ENCODE assay signal across 31 cellular contexts in genomic region chr4:1086011-1086410, GRCh38. TPM values are rescaled to one million over a fixed set of nuclear protein-coding genes. Genes with fewer than 3 reads are reported as not detected.
"Had no signal": no experiment of that assay in that cellular context is flagged by ENCODE, and none has a peak within 500 bp of the region (broad histone marks: within the 10 kb centered on the region; RNA-seq: fewer than 3 reads in every experiment).

No MANE protein-coding gene starts in this region.

- H3K4me3 Mint-ChIP-seq: activated CD8-positive, alpha-beta T cell treated with anti-CD3 and anti-CD28 coated beads for 36 hours; activated naive CD4-positive, alpha-beta T cell treated with anti-CD3 and anti-CD28 coated beads for 36 hours; activated T-cell treated with anti-CD3 and anti-CD28 coated beads, Interleukin-2, amount 50 U/mL, for 4 hours; activated T-helper 1 cell treated with anti-CD3 and anti-CD28 coated beads, Interleukin-12 subunit alpha, Interleukin-12 subunit beta, Interleukin-2, Interleukin-4 antibody, amounts not matched to agents 30 ng/mL and 10 ng/mL and 1 ng/mL, durations not matched to agents 14 hours and 24 hours and 36 hours; brain had no signal

- H3K36me3 ChIP-seq: adrenal gland, WERI-Rb-1 had no signal

- H3K27ac ChIP-seq: adrenal gland, PC-9, RWPE1, WERI-Rb-1 had no signal

- H3K9me3 ChIP-seq: adrenal gland had no signal

- H3K4me3 ChIP-seq: adrenal gland, PC-9 had no signal

- H3K36me3 Mint-ChIP-seq: brain had no signal

- H3K4me2 ChIP-seq: PC-9 had no signal

- H2AFZ ChIP-seq: PC-9 had no signal

- H3K27ac Mint-ChIP-seq: activated CD8-positive, alpha-beta T cell treated with anti-CD3 and anti-CD28 coated beads for 36 hours; activated naive CD4-positive, alpha-beta T cell treated with anti-CD3 and anti-CD28 coated beads for 36 hours; activated T-helper 1 cell treated with anti-CD3 and anti-CD28 coated beads, Interleukin-12 subunit alpha, Interleukin-12 subunit beta, Interleukin-2, Interleukin-4 antibody, amounts not matched to agents 30 ng/mL and 10 ng/mL and 1 ng/mL, durations not matched to agents 14 hours and 24 hours and 36 hours; brain had no signal

- ATAC-seq: activated CD8-positive, alpha-beta T cell treated with anti-CD3 and anti-CD28 coated beads for 36 hours; activated naive CD4-positive, alpha-beta T cell treated with anti-CD3 and anti-CD28 coated beads, Interleukin-2, amount 50 U/mL, for 72 hours; activated T-cell treated with anti-CD3 and anti-CD28 coated beads, Interleukin-2, amount 50 U/mL, for 4 hours had no signal

- H3K27me3 ChIP-seq: adrenal gland had no signal

- DNase-seq: activated CD4-positive, alpha-beta T cell treated with anti-CD3 and anti-CD28 coated beads for 1 hour; activated CD4-positive, alpha-beta T cell treated with anti-CD3 and anti-CD28 coated beads for 48 hours; activated CD4-positive, CD25-positive, alpha-beta regulatory T cell; activated CD8-positive, alpha-beta T cell treated with anti-CD3 and anti-CD28 coated beads for 36 hours; activated gamma-delta T cell treated with Interleukin-2 at 50 U/mL for 16 hours; activated naive CD4-positive, alpha-beta T cell treated with anti-CD3 and anti-CD28 coated beads for 36 hours; activated T-cell treated with anti-CD3 and anti-CD28 coated beads for 4 hours; activated T-cell treated with anti-CD3 and anti-CD28 coated beads, Interleukin-2, amount 50 U/mL, for 4 hours; KG1; MM.1S; MV-4-11; NCI-H1092; NCI-H1436 treated with DMSO at 0.1 percent for 48 hours; NCI-H1694 treated with DMSO at 0.1 percent for 48 hours; NCI-H2029; NCI-H345; NCI-H524 treated with DMSO at 0.1 percent for 48 hours; NK-92 treated with Interleukin-12 subunit alpha and Interleukin-12 subunit beta, amount 100 ng/mL, for 24 hours; PC-9; Right ventricle myocardium superior; SW 1271; T-helper 1 cell; T1000; WERI-Rb-1 had no signal

RNA-seq across cellular contexts. Expression of gene RNF212, which starts 27.4 kb away (rescaled TPM):
- total RNA-seq: LHCN-M2, OCI-LY7 had no signal
